ENCODE assay signal across 32 cellular contexts in genomic region chr7:50584386-50584785, GRCh38. TPM values are rescaled to one million over a fixed set of nuclear protein-coding genes. Genes with fewer than 3 reads are reported as not detected.
"Had no signal": no experiment of that assay in that cellular context is flagged by ENCODE, and none has a peak within 500 bp of the region (broad histone marks: within the 10 kb centered on the region; RNA-seq: fewer than 3 reads in every experiment).

No MANE protein-coding gene starts in this region.

- H3K27ac Mint-ChIP-seq: activated CD4-positive, alpha-beta memory T cell treated with anti-CD3 and anti-CD28 coated beads, Interleukin-2, amount 10 ng/mL, durations not matched to agents 7 days and 5 days; activated CD4-positive, alpha-beta T cell treated with anti-CD3 and anti-CD28 coated beads, Interleukin-2, amount 10 ng/mL, durations not matched to agents 24 days and 14 days; activated naive CD4-positive, alpha-beta T cell treated with anti-CD3 and anti-CD28 coated beads, Interleukin-2, amount 10 ng/mL, durations not matched to agents 7 days and 5 days; activated naive CD8-positive, alpha-beta T cell treated with anti-CD3 and anti-CD28 coated beads, Interleukin-2, amount 10 ng/mL, durations not matched to agents 7 days and 5 days; activated T-cell treated with anti-CD3 and anti-CD28 coated beads, Interleukin-2, amount 50 U/mL, for 24 hours; immature natural killer cell; natural killer cell; progenitor cell of endocrine pancreas had no signal

- DNase-seq: activated CD4-positive, alpha-beta memory T cell treated with anti-CD3 and anti-CD28 coated beads, Interleukin-2, amount 10 ng/mL, durations not matched to agents 7 days and 5 days; activated CD4-positive, alpha-beta T cell treated with anti-CD3 and anti-CD28 coated beads, Interleukin-2, amount 10 ng/mL, durations not matched to agents 24 days and 14 days; activated CD4-positive, CD25-positive, alpha-beta regulatory T cell treated with anti-CD3 and anti-CD28 coated beads, Interleukin-2, amount 50 U/mL, for 72 hours; activated CD8-positive, alpha-beta memory T cell treated with anti-CD3 and anti-CD28 coated beads, Interleukin-2, amount 50 U/mL, for 48 hours; activated gamma-delta T cell; activated naive CD4-positive, alpha-beta T cell treated with anti-CD3 and anti-CD28 coated beads, Interleukin-2, amount 10 ng/mL, durations not matched to agents 7 days and 5 days; activated naive CD8-positive, alpha-beta T cell treated with anti-CD3 and anti-CD28 coated beads, Interleukin-2, amount 10 ng/mL, durations not matched to agents 7 days and 5 days; activated T-cell treated with anti-CD3 and anti-CD28 coated beads, Interleukin-2, amount 50 U/mL, for 24 hours; amniotic stem cell; caudate nucleus; foreskin fibroblast; head of caudate nucleus; hypothalamus; immature natural killer cell; lower lobe of right lung; mesenchymal stem cell; natural killer cell; right lobe of liver; stimulated activated CD4-positive, alpha-beta T cell treated with anti-CD3 and anti-CD28 coated beads, Interleukin-12 subunit alpha, Interleukin-12 subunit beta, amount 100 ng/mL, for 4 hours; stimulated activated CD4-positive, alpha-beta T cell treated with anti-CD3 and anti-CD28 coated beads, Interleukin-4, amount 100 ng/mL, for 1 hour; stimulated activated naive CD8-positive, alpha-beta T cell treated with anti-CD3 and anti-CD28 coated beads, Interleukin-15, Interleukin-2, amounts not matched to agents 100 U/mL and 50 U/mL, for 24 hours; T1000; testis; transverse colon; uterus had no signal

- H3K27me3 Mint-ChIP-seq: progenitor cell of endocrine pancreas had no signal

- H3K4me1 Mint-ChIP-seq: activated CD4-positive, alpha-beta T cell treated with anti-CD3 and anti-CD28 coated beads, Interleukin-2, amount 10 ng/mL, durations not matched to agents 24 days and 14 days; activated naive CD4-positive, alpha-beta T cell treated with anti-CD3 and anti-CD28 coated beads, Interleukin-2, amount 10 ng/mL, durations not matched to agents 7 days and 5 days; immature natural killer cell; natural killer cell had no signal

- H3K27ac ChIP-seq: lower lobe of right lung, right lobe of liver, testis, transverse colon, uterus had no signal

- H3K4me3 ChIP-seq: lower lobe of right lung, right lobe of liver, testis, transverse colon, uterus had no signal

- H3K4me3 Mint-ChIP-seq: activated CD4-positive, alpha-beta memory T cell treated with anti-CD3 and anti-CD28 coated beads, Interleukin-2, amount 10 ng/mL, durations not matched to agents 7 days and 5 days; activated CD4-positive, alpha-beta T cell treated with anti-CD3 and anti-CD28 coated beads, Interleukin-2, amount 10 ng/mL, durations not matched to agents 24 days and 14 days; activated naive CD4-positive, alpha-beta T cell treated with anti-CD3 and anti-CD28 coated beads, Interleukin-2, amount 10 ng/mL, durations not matched to agents 7 days and 5 days; activated naive CD8-positive, alpha-beta T cell treated with anti-CD3 and anti-CD28 coated beads, Interleukin-2, amount 10 ng/mL, durations not matched to agents 7 days and 5 days; activated T-cell treated with anti-CD3 and anti-CD28 coated beads, Interleukin-2, amount 50 U/mL, for 24 hours; immature natural killer cell; natural killer cell had no signal

- H3K27me3 ChIP-seq: right lobe of liver, testis, transverse colon, uterus had no signal

- ATAC-seq: left lobe of liver; lower lobe of right lung; natural killer cell; stimulated activated naive CD8-positive, alpha-beta T cell treated with anti-CD3 and anti-CD28 coated beads, Interleukin-15, Interleukin-2, amounts not matched to agents 100 U/mL and 50 U/mL, for 24 hours had no signal

- H3K36me3 Mint-ChIP-seq: activated naive CD4-positive, alpha-beta T cell treated with anti-CD3 and anti-CD28 coated beads, Interleukin-2, amount 10 ng/mL, durations not matched to agents 7 days and 5 days; activated naive CD8-positive, alpha-beta T cell treated with anti-CD3 and anti-CD28 coated beads, Interleukin-2, amount 10 ng/mL, durations not matched to agents 7 days and 5 days had no signal

- H3K9me3 ChIP-seq: right lobe of liver, testis had no signal

- H3K4me1 ChIP-seq: lower lobe of right lung, right lobe of liver, testis, transverse colon, uterus had no signal

- H3K36me3 ChIP-seq: lower lobe of right lung, right lobe of liver, transverse colon, uterus had no signal

RNA-seq across cellular contexts. Expression of gene DDC, which starts 19.2 kb away (rescaled TPM):
- total RNA-seq: activated CD4-positive, alpha-beta memory T cell treated with anti-CD3 and anti-CD28 coated beads, Interleukin-2, amount 10 ng/mL, durations not matched to agents 7 days and 5 days; activated naive CD8-positive, alpha-beta T cell treated with anti-CD3 and anti-CD28 coated beads, Interleukin-2, amount 10 ng/mL, durations not matched to agents 7 days and 5 days; astrocyte; chondrocyte; esophagus mucosa; kidney epithelial cell; mononuclear cell; natural killer cell; uterus had no signal
- polyA plus RNA-seq: immature natural killer cell had no signal
